21 cellular contexts compared by ENCODE assay signal in the genomic region with DNA sequence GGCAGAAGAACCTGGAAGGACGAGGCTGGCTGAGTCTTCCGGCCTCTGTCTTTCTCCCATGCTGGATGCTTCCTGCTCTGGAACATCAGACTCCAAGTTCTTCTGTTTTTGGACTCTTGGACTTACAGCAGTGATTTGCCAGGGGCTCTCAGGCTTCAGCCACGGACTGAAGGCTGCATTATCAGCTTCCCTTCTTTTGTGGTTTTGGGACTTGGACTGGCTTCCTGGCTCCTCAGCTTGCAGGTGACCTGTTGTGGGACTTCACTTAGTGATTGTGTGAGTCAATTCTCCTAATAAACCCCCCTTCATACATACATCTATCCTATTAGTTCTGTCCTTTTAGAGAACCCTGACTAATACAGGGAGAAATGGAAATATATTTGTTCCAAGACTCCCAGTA.
DNase-seq lines count a peak whose midpoint lies in the region; ATAC-seq, FAIRE-seq and TF ChIP-seq lines count a peak whose summit lies in the region.
"Had no signal": no experiment of that assay in that cellular context is flagged by ENCODE, and none has a peak within 500 bp of the region (broad histone marks: within the 10 kb centered on the region; RNA-seq: fewer than 3 reads in every experiment).

No MANE protein-coding gene starts in this region.

- H2BK15ac ChIP-seq in mesenchymal stem cell (ENCODE audit: low read depth, poor library complexity, severe bottlenecking), result no peak overlapping the region

- H2AFZ ChIP-seq in astrocyte (ENCODE audit: low read depth, low read length) (peak overlapping the region; percentile 39), mesenchymal stem cell (ENCODE audit: low read depth, low read length) (peak overlapping the region; percentile 23)

- peak overlapping the region; percentile 12 for H3K4me2 ChIP-seq in astrocyte (ENCODE audit: low read length)
- no peak overlapping the region for H3K4me2 ChIP-seq in mesenchymal stem cell (ENCODE audit: low read length, poor library complexity, severe bottlenecking)

- no peak overlapping the region for H2BK12ac ChIP-seq in mesenchymal stem cell (ENCODE audit: low read length in 2 of 2)

- H3K27ac ChIP-seq in astrocyte (ENCODE audit: low read depth, low read length) (no peak overlapping the region), mesenchymal stem cell (ENCODE audit: low read length, poor library complexity, severe bottlenecking) (no peak overlapping the region)
- H3K27ac ChIP-seq: Peyer's patch had no signal

- FAIRE-seq in astrocyte (lab: Jason Lieb, UNC), result peak; percentile 45
- FAIRE-seq: A204.1, GM12892, GM18507, HTR-8/SVneo had no signal

- H3K27me3 Mint-ChIP-seq in HFFc6 (ENCODE audit: insufficient read depth), result no peaks in the 10 kb centered on the region; the same call in 1 of the 2 replicates
- no peaks in the 10 kb centered on the region for H3K27me3 Mint-ChIP-seq in astrocyte (ENCODE audit: low read depth, unreplicated experiment)
- H3K27me3 Mint-ChIP-seq: CD4-positive, alpha-beta T cell; IgD-negative memory B cell had no signal

- H3K79me1 ChIP-seq in mesenchymal stem cell (replicated peaks; ENCODE audit: low read length, poor library complexity, severe bottlenecking), result no peaks in the 10 kb centered on the region

- 89% methylated on average over 3 of the region's 3 CpGs for WGBS in mesenchymal stem cell

- H3K4me1 Mint-ChIP-seq in HFFc6 (ENCODE audit: low read depth) (peaks cover 21% of the 10 kb centered on the region), astrocyte (ENCODE audit: low read depth, unreplicated experiment) (peaks cover 5% of the 10 kb centered on the region)
- H3K4me1 Mint-ChIP-seq: IgD-negative memory B cell had no signal

- no peaks in the 10 kb centered on the region for H3K79me2 ChIP-seq in astrocyte (ENCODE audit: insufficient read depth, low read length)

- no peak for ATAC-seq in HG03442 (IDR thresholded peaks at IDR 0.05; ENCODE audit: unreplicated experiment)
- no peak for ATAC-seq in GM19397 (IDR thresholded peaks at IDR 0.05; ENCODE audit: unreplicated experiment)
- no peak for ATAC-seq in HG03175 (IDR thresholded peaks at IDR 0.05; ENCODE audit: unreplicated experiment)

- H3K4me3 ChIP-seq in astrocyte (ENCODE audit: insufficient read depth, low read depth, low read length), result no peak overlapping the region
- H3K4me3 ChIP-seq in mesenchymal stem cell (ENCODE audit: insufficient read depth in 1 of 2, low read depth in 1 of 2, low read length in 2 of 2), result peak overlapping the region in 1 of 2 experiments; percentile 47
- H3K4me3 ChIP-seq: Peyer's patch had no signal

- no peak overlapping the region for H2BK5ac ChIP-seq in mesenchymal stem cell (ENCODE audit: low read depth, low read length, poor library complexity, severe bottlenecking)

- no peak overlapping the region for H4K91ac ChIP-seq in mesenchymal stem cell (ENCODE audit: low read length)

- no peak overlapping the region for H3K23ac ChIP-seq in mesenchymal stem cell (ENCODE audit: low read length in 2 of 2)

- H3K9me3 Mint-ChIP-seq in HFFc6 (no peaks in the 10 kb centered on the region), astrocyte (ENCODE audit: unreplicated experiment) (no peaks in the 10 kb centered on the region)

- no peak overlapping the region for H2AK5ac ChIP-seq in mesenchymal stem cell (ENCODE audit: low read length, severe bottlenecking)

- DNase-seq in A172 (ENCODE audit: low spot score) (peak; percentile 10), HFFc6 (no peak), astrocyte (ENCODE audit: low read depth) (peak; percentile 33), mesenchymal stem cell (no peak)
- DNase-seq in stimulated activated CD4-positive, alpha-beta T cell treated with anti-CD3 and anti-CD28 coated beads, Interleukin-4, amount 100 ng/mL, for 4 hours, result no peak
- DNase-seq: CD4-positive, alpha-beta T cell; DMS153; Kasumi-1; MM.1S; NCI-H1105; NCI-H2081 treated with DMSO at 0.1 percent for 48 hours; NCI-H446 treated with DMSO at 0.1 percent for 48 hours; Peyer's patch had no signal

- H3K9me3 ChIP-seq in astrocyte (ENCODE audit: insufficient read depth, low read depth, low read length) (no peaks in the 10 kb centered on the region), mesenchymal stem cell (ENCODE audit: control insufficient read depth, low read length) (peaks cover 8% of the 10 kb centered on the region)
- H3K9me3 ChIP-seq: Peyer's patch had no signal

- H3K14ac ChIP-seq in mesenchymal stem cell (ENCODE audit: low read length in 2 of 2), result no peak overlapping the region

- H3K4ac ChIP-seq in mesenchymal stem cell (ENCODE audit: low read depth in 1 of 2, low read length in 2 of 2), result no peak overlapping the region

- H3K9ac ChIP-seq in astrocyte (ENCODE audit: low read length), result no peak overlapping the region
- peak overlapping the region; percentile 83 for H3K9ac ChIP-seq in mesenchymal stem cell (ENCODE audit: low read length)

- H3K36me3 Mint-ChIP-seq in HFFc6 (ENCODE audit: low read depth), result no peaks in the 10 kb centered on the region
- no peaks in the 10 kb centered on the region for H3K36me3 Mint-ChIP-seq in astrocyte (ENCODE audit: low read depth, unreplicated experiment)
- H3K36me3 Mint-ChIP-seq: IgD-negative memory B cell had no signal

- no peak overlapping the region for H3K4me3 Mint-ChIP-seq in HFFc6
- H3K4me3 Mint-ChIP-seq in astrocyte (ENCODE audit: unreplicated experiment), result no peak overlapping the region
- H3K4me3 Mint-ChIP-seq: CD4-positive, alpha-beta T cell; IgD-negative memory B cell had no signal

- H3K27ac Mint-ChIP-seq in HFFc6 (peak overlapping the region; percentile 43), astrocyte (ENCODE audit: unreplicated experiment) (no peak overlapping the region)
- H3K27ac Mint-ChIP-seq: CD4-positive, alpha-beta T cell; IgD-negative memory B cell had no signal

- H4K8ac ChIP-seq in mesenchymal stem cell (ENCODE audit: low read length), result no peak overlapping the region

- no peak for TF ChIP-seq CTCF in HFFc6 (IDR thresholded peaks at IDR 0.05)
- TF ChIP-seq CTCF in astrocyte (IDR thresholded peaks at IDR 0.05; ENCODE audit: insufficient read depth, low read depth, low read length), result no peak

- H3K36me3 ChIP-seq in astrocyte (ENCODE audit: insufficient read depth, low read length) (no peaks in the 10 kb centered on the region), mesenchymal stem cell (ENCODE audit: control insufficient read depth in 1 of 2, insufficient read depth in 2 of 2, low read depth in 1 of 2, low read length in 2 of 2) (peaks cover 0 to 7% of the 10 kb centered on the region in 2 experiments)
- H3K36me3 ChIP-seq: Peyer's patch had no signal

- no peak overlapping the region for H2BK120ac ChIP-seq in mesenchymal stem cell (ENCODE audit: low read depth, low read length)

- H4K20me1 ChIP-seq in astrocyte (ENCODE audit: insufficient read depth, low read length), result no peaks in the 10 kb centered on the region

- H3K27me3 ChIP-seq in astrocyte (ENCODE audit: insufficient read depth, low read length) (no peaks in the 10 kb centered on the region), mesenchymal stem cell (ENCODE audit: control insufficient read depth in 1 of 2, insufficient read depth in 1 of 2, low read length in 2 of 2) (no peaks in the 10 kb centered on the region)
- H3K27me3 ChIP-seq: Peyer's patch had no signal

- H3K18ac ChIP-seq in mesenchymal stem cell (ENCODE audit: low read depth in 1 of 2, low read length in 2 of 2), result peak overlapping the region in 1 of 2 experiments; percentile 34

- H3K4me1 ChIP-seq in astrocyte (ENCODE audit: insufficient read depth, low read length) (peaks cover 5% of the 10 kb centered on the region), mesenchymal stem cell (ENCODE audit: control insufficient read depth, insufficient read depth, low read depth, low read length) (peaks cover 4% of the 10 kb centered on the region)
- H3K4me1 ChIP-seq: Peyer's patch had no signal

Comparison
In these comparisons a context has a peak if more than half of its experiments do, and no peak if none do; other contexts are left out.
1. DNase-seq: peak in A172 (single experiment) and astrocyte (single experiment); none in HFFc6 (single experiment), mesenchymal stem cell (single experiment) and stimulated activated CD4-positive, alpha-beta T cell treated with anti-CD3 and anti-CD28 coated beads, Interleukin-4, amount 100 ng/mL, for 4 hours (0 of 2).